ENCODE assay signal across 15 cellular contexts in the genomic region with DNA sequence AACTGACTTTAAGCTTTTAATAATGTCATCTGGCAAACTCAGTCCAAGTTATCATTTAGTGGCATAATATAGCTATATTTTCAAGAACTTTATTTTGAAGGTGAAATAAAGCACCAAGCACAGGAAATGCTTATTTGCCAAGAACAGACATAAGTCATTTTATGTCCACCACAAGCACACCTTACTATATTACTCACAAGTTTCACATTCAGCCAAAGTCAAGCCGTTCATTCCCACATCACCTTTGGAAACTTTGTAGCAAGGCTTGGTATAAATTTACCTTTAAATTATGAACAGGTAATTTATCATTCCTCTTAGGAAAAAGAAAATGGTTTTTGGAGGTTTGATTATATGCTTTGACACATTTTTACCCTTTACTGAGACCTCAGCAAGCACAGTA.
DNase-seq lines count a peak whose midpoint lies in the region; ATAC-seq and TF ChIP-seq lines count a peak whose summit lies in the region.
"Had no signal": no experiment of that assay in that cellular context is flagged by ENCODE, and none has a peak within 500 bp of the region (broad histone marks: within the 10 kb centered on the region; RNA-seq: fewer than 3 reads in every experiment).

No MANE protein-coding gene starts in this region.

- DNase-seq in mesothelial cell of epicardium (ENCODE audit: low spot score in 2 of 2, unreplicated experiment in 2 of 2), result no peak
- DNase-seq in activated naive CD4-positive, alpha-beta T cell treated with anti-CD3 and anti-CD28 coated beads, Interleukin-2, amount 10 ng/mL, durations not matched to agents 7 days and 5 days, result no peak
- DNase-seq in AML-193 (lab: John Stamatoyannopoulos, UW), result no peak
- no peak for DNase-seq in T1000 (lab: John Stamatoyannopoulos, UW)
- DNase-seq: activated B cell treated with CpG ODN at 0.5 μM for 24 hours; activated naive CD4-positive, alpha-beta T cell treated with Interleukin-2 at 50 U/mL for 16 hours; MV-4-11; right cardiac atrium; RPMI8226 had no signal

- no peak overlapping the region for H3K27ac Mint-ChIP-seq in mesothelial cell of epicardium
- no peak overlapping the region for H3K27ac Mint-ChIP-seq in activated naive CD4-positive, alpha-beta T cell treated with anti-CD3 and anti-CD28 coated beads, Interleukin-2, amount 10 ng/mL, durations not matched to agents 7 days and 5 days
- H3K27ac Mint-ChIP-seq: activated B cell treated with CpG ODN at 0.5 μM for 24 hours, memory B cell had no signal

- H3K4me3 Mint-ChIP-seq in mesothelial cell of epicardium, result no peak overlapping the region
- no peak overlapping the region for H3K4me3 Mint-ChIP-seq in activated naive CD4-positive, alpha-beta T cell treated with anti-CD3 and anti-CD28 coated beads, Interleukin-2, amount 10 ng/mL, durations not matched to agents 7 days and 5 days
- H3K4me3 Mint-ChIP-seq: activated B cell treated with CpG ODN at 0.5 μM for 24 hours, memory B cell had no signal

- no peaks in the 10 kb centered on the region for H3K36me3 Mint-ChIP-seq in mesothelial cell of epicardium
- no peaks in the 10 kb centered on the region for H3K36me3 Mint-ChIP-seq in activated naive CD4-positive, alpha-beta T cell treated with anti-CD3 and anti-CD28 coated beads, Interleukin-2, amount 10 ng/mL, durations not matched to agents 7 days and 5 days
- H3K36me3 Mint-ChIP-seq: memory B cell had no signal

- peaks cover 4% of the 10 kb centered on the region for H3K9me3 Mint-ChIP-seq in mesothelial cell of epicardium
- peaks cover 3% of the 10 kb centered on the region for H3K9me3 Mint-ChIP-seq in activated naive CD4-positive, alpha-beta T cell treated with anti-CD3 and anti-CD28 coated beads, Interleukin-2, amount 10 ng/mL, durations not matched to agents 7 days and 5 days

- no peaks in the 10 kb centered on the region for H3K4me1 Mint-ChIP-seq in mesothelial cell of epicardium
- H3K4me1 Mint-ChIP-seq in activated naive CD4-positive, alpha-beta T cell treated with anti-CD3 and anti-CD28 coated beads, Interleukin-2, amount 10 ng/mL, durations not matched to agents 7 days and 5 days, result no peaks in the 10 kb centered on the region
- H3K4me1 Mint-ChIP-seq: activated B cell treated with CpG ODN at 0.5 μM for 24 hours, memory B cell had no signal

- ATAC-seq in GM18508 (IDR thresholded peaks at IDR 0.05; ENCODE audit: insufficient read depth, unreplicated experiment), result peak; percentile 56
- ATAC-seq in GM19452 (IDR thresholded peaks at IDR 0.05; ENCODE audit: unreplicated experiment), result peak; percentile 52
- ATAC-seq in HG02852 (IDR thresholded peaks at IDR 0.05; ENCODE audit: unreplicated experiment), result peak; percentile 58
- ATAC-seq in HG03432 (IDR thresholded peaks at IDR 0.05; ENCODE audit: unreplicated experiment), result peak; percentile 74
- ATAC-seq: A549, right cardiac atrium had no signal

- no peaks in the 10 kb centered on the region for H3K27me3 Mint-ChIP-seq in mesothelial cell of epicardium (ENCODE audit: low read depth)
- H3K27me3 Mint-ChIP-seq in activated naive CD4-positive, alpha-beta T cell treated with anti-CD3 and anti-CD28 coated beads, Interleukin-2, amount 10 ng/mL, durations not matched to agents 7 days and 5 days, result no peaks in the 10 kb centered on the region
- H3K27me3 Mint-ChIP-seq: activated B cell treated with CpG ODN at 0.5 μM for 24 hours, memory B cell had no signal

- TF ChIP-seq CTCF in mesothelial cell of epicardium (IDR thresholded peaks at IDR 0.05; ENCODE audit: unreplicated experiment), result no peak

- CTCF ChIA-PET in activated naive CD4-positive, alpha-beta T cell treated with anti-CD3 and anti-CD28 coated beads, Interleukin-2, amount 10 ng/mL, durations not matched to agents 7 days and 5 days (lab: Charles Lee), result no interaction called here
